Comparison of ENCODE assay signal across 24 cellular contexts in the genomic region with DNA sequence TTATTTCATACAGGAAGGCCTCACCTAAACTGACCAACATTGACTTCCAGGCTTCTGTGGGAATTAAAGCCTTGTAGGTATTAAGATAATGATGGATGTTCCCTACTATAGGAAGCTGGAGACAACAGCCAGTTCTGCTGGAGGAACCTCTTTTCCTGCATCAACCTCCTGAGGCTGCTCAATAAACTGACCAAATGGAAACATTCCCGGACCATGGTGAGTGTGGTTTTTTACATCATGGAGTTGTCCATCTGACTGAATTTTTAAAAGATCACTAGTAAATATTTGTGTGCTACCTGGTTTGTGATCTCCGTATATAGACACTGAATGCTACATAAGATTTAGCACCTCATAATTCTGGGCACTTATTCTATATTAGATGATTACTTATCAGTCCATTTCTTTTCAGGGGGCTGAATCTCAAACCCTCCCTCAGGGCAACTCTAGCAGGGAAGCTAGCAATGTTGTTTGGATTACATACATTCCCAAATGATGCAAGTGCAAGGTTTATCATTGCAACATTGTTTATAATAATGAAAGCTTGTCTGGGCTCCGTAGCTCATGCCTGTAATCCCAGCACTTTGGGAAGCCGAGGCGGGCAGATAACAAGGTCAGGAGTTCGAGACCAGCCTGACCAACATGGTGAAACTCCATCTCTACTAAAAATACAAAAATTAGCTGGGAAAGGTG.
"Had no signal": no experiment of that assay in that cellular context is flagged by ENCODE, and none has a peak within 500 bp of the region (broad histone marks: within the 10 kb centered on the region; RNA-seq: fewer than 3 reads in every experiment).

No MANE protein-coding gene starts in this region.

- H3K27me3 ChIP-seq: dorsolateral prefrontal cortex, heart right ventricle, ovary, sigmoid colon, stomach, testis, tibial artery, upper lobe of left lung, uterus had no signal

- H3K4me1 ChIP-seq: heart right ventricle, lower lobe of right lung, psoas muscle, sigmoid colon, stomach, testis, tibial artery, upper lobe of left lung, uterus had no signal

- DNase-seq: dorsolateral prefrontal cortex; effector CD4-positive, alpha-beta T cell; foreskin melanocyte; glutamatergic neuron; heart right ventricle; hippocampal formation; immature natural killer cell; left ventricle myocardium superior; lower lobe of right lung; natural killer cell; occipital lobe; ovary; posterior cingulate gyrus; psoas muscle; right cardiac atrium; sigmoid colon; stimulated activated CD4-positive, alpha-beta T cell treated with anti-CD3 and anti-CD28 coated beads, Interleukin-2, amount 100 ng/mL, for 24 hours; stimulated activated CD4-positive, alpha-beta T cell treated with anti-CD3 and anti-CD28 coated beads, Interleukin-4, amount 100 ng/mL, for 24 hours; stimulated activated naive CD4-positive, alpha-beta T cell treated with Interleukin-2 at 50 U/mL for 16 hours; stomach; testis; tibial artery; upper lobe of left lung; uterus had no signal

- H3K36me3 ChIP-seq: lower lobe of right lung, ovary, sigmoid colon, stomach, tibial artery, upper lobe of left lung, uterus had no signal

- H3K9me3 ChIP-seq: lower lobe of right lung, psoas muscle, sigmoid colon, stomach, testis, tibial artery, upper lobe of left lung, uterus had no signal

- H3K4me3 ChIP-seq: dorsolateral prefrontal cortex, heart right ventricle, lower lobe of right lung, ovary, psoas muscle, sigmoid colon, stomach, testis, tibial artery, upper lobe of left lung, uterus had no signal

- H3K27ac ChIP-seq: dorsolateral prefrontal cortex, heart right ventricle, lower lobe of right lung, ovary, psoas muscle, sigmoid colon, stomach, testis, tibial artery, upper lobe of left lung, uterus had no signal
